Comparison of ENCODE assay signal across 9 cellular contexts in genomic region chr2:88601302-88601701, GRCh38. TPM values are rescaled to one million over a fixed set of nuclear protein-coding genes. Genes with fewer than 3 reads are reported as not detected.
DNase-seq lines count a peak whose midpoint lies in the region; ATAC-seq, FAIRE-seq and TF ChIP-seq lines count a peak whose summit lies in the region.
"Had no signal": no experiment of that assay in that cellular context is flagged by ENCODE, and none has a peak within 500 bp of the region (broad histone marks: within the 10 kb centered on the region; RNA-seq: fewer than 3 reads in every experiment).

No MANE protein-coding gene starts in this region.

- TF ChIP-seq CTCF in fibroblast of the aortic adventitia (IDR thresholded peaks at IDR 0.05; ENCODE audit: insufficient read depth, low read length) (no peak), progenitor cell of endocrine pancreas (IDR thresholded peaks at IDR 0.05; ENCODE audit: unreplicated experiment) (no peak)

- no peaks in the 10 kb centered on the region for H3K9me3 Mint-ChIP-seq in progenitor cell of endocrine pancreas (ENCODE audit: low read depth)
- H3K9me3 Mint-ChIP-seq in stimulated activated effector memory CD8-positive, alpha-beta T cell treated with anti-CD3 and anti-CD28 coated beads, Interleukin-12 subunit alpha, Interleukin-12 subunit beta, amount 100 ng/mL, for 72 hours = no peaks in the 10 kb centered on the region

- no peak overlapping the region for H3K4me3 Mint-ChIP-seq in progenitor cell of endocrine pancreas (ENCODE audit: low read depth)
- H3K4me3 Mint-ChIP-seq in stimulated activated effector memory CD8-positive, alpha-beta T cell treated with anti-CD3 and anti-CD28 coated beads, Interleukin-12 subunit alpha, Interleukin-12 subunit beta, amount 100 ng/mL, for 72 hours = no peak overlapping the region

- no peaks in the 10 kb centered on the region for H3K9me3 ChIP-seq in SJSA1 (replicated peaks)
- H3K9me3 ChIP-seq: upper lobe of left lung had no signal

- peak; percentile 78 for FAIRE-seq in GM19239 (lab: Jason Lieb, UNC)

- peak overlapping the region; percentile 59; the same call in 1 of the 2 replicates for H3K27ac ChIP-seq in SJSA1

- H3K4me3 ChIP-seq in SJSA1 (no peak overlapping the region), fibroblast of the aortic adventitia (ENCODE audit: low read depth, low read length) (no peak overlapping the region)
- H3K4me3 ChIP-seq: upper lobe of left lung had no signal

- no peaks in the 10 kb centered on the region for H3K36me3 Mint-ChIP-seq in progenitor cell of endocrine pancreas (ENCODE audit: insufficient read depth)
- H3K36me3 Mint-ChIP-seq in stimulated activated effector memory CD8-positive, alpha-beta T cell treated with anti-CD3 and anti-CD28 coated beads, Interleukin-12 subunit alpha, Interleukin-12 subunit beta, amount 100 ng/mL, for 72 hours = peaks cover 6% of the 10 kb centered on the region

- H3K27ac Mint-ChIP-seq in progenitor cell of endocrine pancreas = peak overlapping the region; percentile 93
- no peak overlapping the region for H3K27ac Mint-ChIP-seq in stimulated activated effector memory CD8-positive, alpha-beta T cell treated with anti-CD3 and anti-CD28 coated beads, Interleukin-12 subunit alpha, Interleukin-12 subunit beta, amount 100 ng/mL, for 72 hours

- no peaks in the 10 kb centered on the region for H3K27me3 Mint-ChIP-seq in progenitor cell of endocrine pancreas

- DNase-seq in GM19239 (ENCODE audit: insufficient read length, low spot score) (no peak), SJSA1 (ENCODE audit: low read depth in 1 of 2, low spot score in 2 of 2) (no peak), fibroblast of the aortic adventitia (ENCODE audit: low read depth) (peak; percentile 31), progenitor cell of endocrine pancreas (ENCODE audit: low spot score, unreplicated experiment) (no peak), UCSD-AML1 (lab: John Stamatoyannopoulos, UW; ENCODE audit: unreplicated experiment) (no peak), superior temporal gyrus (ENCODE audit: extremely low spot score) (no peak), NCI-H1092 treated with DMSO at 0.1 percent for 48 hours (lab: John Stamatoyannopoulos, UW) (no peak)
- no peak for DNase-seq in stimulated activated effector memory CD8-positive, alpha-beta T cell treated with anti-CD3 and anti-CD28 coated beads, Interleukin-12 subunit alpha, Interleukin-12 subunit beta, amount 100 ng/mL, for 72 hours (ENCODE audit: low spot score in 2 of 2)
- DNase-seq: upper lobe of left lung had no signal

- H3K36me3 ChIP-seq in SJSA1 = no peaks in the 10 kb centered on the region
- H3K36me3 ChIP-seq: upper lobe of left lung had no signal

- no peaks in the 10 kb centered on the region for H3K27me3 ChIP-seq in SJSA1 (replicated peaks)
- H3K27me3 ChIP-seq: upper lobe of left lung had no signal

- ATAC-seq in stimulated activated effector memory CD8-positive, alpha-beta T cell treated with anti-CD3 and anti-CD28 coated beads, Interleukin-12 subunit alpha, Interleukin-12 subunit beta, amount 100 ng/mL, for 72 hours = no peak

- H3K4me1 Mint-ChIP-seq in progenitor cell of endocrine pancreas (ENCODE audit: low read depth) = peaks cover 15% of the 10 kb centered on the region
- H3K4me1 Mint-ChIP-seq in stimulated activated effector memory CD8-positive, alpha-beta T cell treated with anti-CD3 and anti-CD28 coated beads, Interleukin-12 subunit alpha, Interleukin-12 subunit beta, amount 100 ng/mL, for 72 hours = peaks cover 46% of the 10 kb centered on the region

- peaks cover 25% of the 10 kb centered on the region for H3K4me1 ChIP-seq in SJSA1 (replicated peaks)

RNA-seq across cellular contexts. Expression of gene EIF2AK3, which starts 26.0 kb away (rescaled TPM):
- 15.0 and 25.3 TPM in 2 replicates for total RNA-seq in SJSA1 (2014; rRNA removed; shearing (Covaris generic))
- total RNA-seq in fibroblast of the aortic adventitia (ENCODE audit: low replicate concordance) = 31.5 and 92.3 TPM in 2 replicates
- total RNA-seq in progenitor cell of endocrine pancreas = 20.5 and 28.1 TPM in 2 replicates
